ENCODE assay signal across 21 cellular contexts in the genomic region with DNA sequence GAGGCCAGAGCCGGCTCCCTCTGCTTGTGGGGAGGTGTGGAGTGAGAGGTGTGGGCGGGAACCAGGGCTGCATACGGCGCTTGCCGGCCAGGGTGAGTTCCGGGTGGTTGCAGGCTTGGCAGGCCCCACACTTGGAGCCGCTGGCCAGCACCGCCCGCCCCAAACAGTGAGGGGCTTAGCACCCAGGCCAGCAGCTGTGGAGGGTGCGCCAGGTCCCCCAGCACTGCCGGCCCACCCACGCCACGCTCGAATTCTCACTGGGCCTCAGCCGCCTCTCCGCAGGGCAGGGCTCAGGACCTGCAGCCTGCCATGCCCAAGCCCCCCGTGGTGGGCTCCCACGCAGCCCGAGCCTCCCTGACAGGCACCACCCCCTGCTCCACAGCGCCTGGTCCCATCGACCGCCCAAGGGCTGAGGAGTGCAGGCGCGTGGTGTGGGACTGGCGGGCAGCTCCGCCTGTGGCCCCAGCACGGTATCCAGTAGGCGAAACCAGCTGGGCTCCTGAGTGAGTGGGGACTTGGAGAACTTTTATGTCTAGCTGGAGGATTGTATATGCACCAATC.
"Had no signal": no experiment of that assay in that cellular context is flagged by ENCODE, and none has a peak within 500 bp of the region (broad histone marks: within the 10 kb centered on the region; RNA-seq: fewer than 3 reads in every experiment).

No MANE protein-coding gene starts in this region.

- H3K36me3 Mint-ChIP-seq: memory B cell had no signal

- H3K4me3 ChIP-seq: coronary artery, dorsolateral prefrontal cortex, esophagus squamous epithelium, gastrocnemius medialis, heart right ventricle, left lung, lung had no signal

- H3K4me1 ChIP-seq: esophagus squamous epithelium, gastrocnemius medialis, left lung had no signal

- H3K27ac ChIP-seq: coronary artery, dorsolateral prefrontal cortex, esophagus squamous epithelium, gastrocnemius medialis, heart right ventricle, left lung had no signal

- H3K36me3 ChIP-seq: esophagus squamous epithelium, gastrocnemius medialis, heart right ventricle, left lung had no signal

- H3K9me3 ChIP-seq: gastrocnemius medialis, heart right ventricle had no signal

- DNase-seq: dermis blood vessel endothelial cell; dorsolateral prefrontal cortex; effector CD4-positive, alpha-beta T cell; effector memory CD4-positive, alpha-beta T cell; esophagus squamous epithelium; foreskin fibroblast; foreskin melanocyte; gastrocnemius medialis; glutamatergic neuron; head of caudate nucleus; heart right ventricle; hippocampal formation; left cardiac atrium; left ventricle myocardium superior; mammary epithelial cell; mesendoderm; midbrain had no signal

- H3K27me3 ChIP-seq: dorsolateral prefrontal cortex, esophagus squamous epithelium, gastrocnemius medialis, heart right ventricle, left lung had no signal

- ATAC-seq: gastrocnemius medialis, left cardiac atrium, left lung, left ventricle myocardium superior had no signal

- H3K9me3 Mint-ChIP-seq: memory B cell had no signal

- H3K27ac Mint-ChIP-seq: memory B cell had no signal

- H3K4me1 Mint-ChIP-seq: memory B cell had no signal

- H3K4me3 Mint-ChIP-seq: memory B cell had no signal
